In genomic region chr9:20355022-20355421, GRCh38 we compare ENCODE assay signal across 12 cellular contexts.
A peak's percentile ranks its signal among the peaks of the same experiment; 100 is the strongest.
DNase-seq lines count a peak whose midpoint lies in the region; ATAC-seq and TF ChIP-seq lines count a peak whose summit lies in the region.
"Had no signal": no experiment of that assay in that cellular context is flagged by ENCODE, and none has a peak within 500 bp of the region (broad histone marks: within the 10 kb centered on the region; RNA-seq: fewer than 3 reads in every experiment).

No MANE protein-coding gene starts in this region.

- TF ChIP-seq CTCF in type B pancreatic cell (conservative IDR thresholded peaks at IDR 0.05), result no peak
- TF ChIP-seq CTCF in lower leg skin (IDR thresholded peaks at IDR 0.05), result no peak

- H3K4me3 Mint-ChIP-seq in type B pancreatic cell, result peak overlapping the region; percentile 60
- H3K4me3 Mint-ChIP-seq: activated B cell treated with CpG ODN at 0.5 μM for 24 hours; CD8-positive, alpha-beta memory T cell; memory B cell had no signal

- 54 to 65% methylated on average over 2 of the region's 2 CpGs for WGBS in lower leg skin, 2 donors

- peak; percentile 71 to 89 for ATAC-seq in activated naive CD4-positive, alpha-beta T cell treated with anti-CD3 and anti-CD28 coated beads, Interleukin-2, amount 50 U/mL, for 72 hours
- ATAC-seq in HG03045 (IDR thresholded peaks at IDR 0.05; ENCODE audit: unreplicated experiment), result peak; percentile 41

- intact Hi-C loops in lower leg skin (cut with DNase I; ENCODE audit: low total_unique reads), result loop anchor here (10.0 kb wide), 1 partner anchor 270 kb away; the partner anchor contains the start of gene MLLT3

- no peak overlapping the region for H3K4me3 ChIP-seq in lower leg skin (ENCODE audit: low read depth, poor library complexity, severe bottlenecking)
- H3K4me3 ChIP-seq: dorsolateral prefrontal cortex had no signal

- H3K9me3 Mint-ChIP-seq in activated naive CD4-positive, alpha-beta T cell treated with anti-CD3 and anti-CD28 coated beads, Interleukin-2, amount 50 U/mL, for 72 hours, result no peaks in the 10 kb centered on the region
- no peaks in the 10 kb centered on the region for H3K9me3 Mint-ChIP-seq in type B pancreatic cell
- H3K9me3 Mint-ChIP-seq: activated B cell treated with CpG ODN at 0.5 μM for 24 hours; CD8-positive, alpha-beta memory T cell; memory B cell had no signal

- TF ChIP-seq POLR2A in lower leg skin (IDR thresholded peaks at IDR 0.05), result no peak

- no peak for DNase-seq in activated naive CD4-positive, alpha-beta T cell treated with anti-CD3 and anti-CD28 coated beads, Interleukin-2, amount 50 U/mL, for 72 hours (ENCODE audit: low spot score in 2 of 2)
- DNase-seq in activated naive CD4-positive, alpha-beta T cell treated with Interleukin-2 at 50 U/mL for 16 hours, result no peak
- peak; percentile 66 for DNase-seq in dedifferentiated amniotic fluid mesenchymal stem cell (ENCODE audit: extremely low spot score)
- no peak for DNase-seq in type B pancreatic cell (ENCODE audit: extremely low spot score, unreplicated experiment)
- DNase-seq in lower leg skin (ENCODE audit: low spot score in 2 of 2), result no peak
- DNase-seq in stimulated activated CD4-positive, alpha-beta T cell treated with anti-CD3 and anti-CD28 coated beads, Interleukin-4, amount 100 ng/mL, for 4 hours, result no peak
- no peak for DNase-seq in NCI-H748 treated with DMSO at 0.1 percent for 48 hours (lab: John Stamatoyannopoulos, UW)
- DNase-seq: activated B cell treated with CpG ODN at 0.5 μM for 24 hours; CD8-positive, alpha-beta memory T cell; dorsolateral prefrontal cortex had no signal

- H3K4me1 Mint-ChIP-seq in type B pancreatic cell (ENCODE audit: unreplicated experiment), result peaks cover 62% of the 10 kb centered on the region
- H3K4me1 Mint-ChIP-seq: activated B cell treated with CpG ODN at 0.5 μM for 24 hours, memory B cell had no signal

- no peaks in the 10 kb centered on the region for H3K27me3 Mint-ChIP-seq in type B pancreatic cell
- H3K27me3 Mint-ChIP-seq: CD8-positive, alpha-beta memory T cell; memory B cell had no signal

- H3K36me3 Mint-ChIP-seq in activated naive CD4-positive, alpha-beta T cell treated with anti-CD3 and anti-CD28 coated beads, Interleukin-2, amount 50 U/mL, for 72 hours, result peaks cover 8 to 47% of the 10 kb centered on the region in 2 donors
- H3K36me3 Mint-ChIP-seq in type B pancreatic cell, result peaks cover 33% of the 10 kb centered on the region
- H3K36me3 Mint-ChIP-seq: memory B cell had no signal

- H3K27ac Mint-ChIP-seq in activated naive CD4-positive, alpha-beta T cell treated with anti-CD3 and anti-CD28 coated beads, Interleukin-2, amount 50 U/mL, for 72 hours, result peak overlapping the region; percentile 32 to 95
- H3K27ac Mint-ChIP-seq in type B pancreatic cell, result peak overlapping the region; percentile 96
- H3K27ac Mint-ChIP-seq: activated B cell treated with CpG ODN at 0.5 μM for 24 hours, memory B cell had no signal
